1 cellular context compared by ENCODE assay signal in the genomic region with DNA sequence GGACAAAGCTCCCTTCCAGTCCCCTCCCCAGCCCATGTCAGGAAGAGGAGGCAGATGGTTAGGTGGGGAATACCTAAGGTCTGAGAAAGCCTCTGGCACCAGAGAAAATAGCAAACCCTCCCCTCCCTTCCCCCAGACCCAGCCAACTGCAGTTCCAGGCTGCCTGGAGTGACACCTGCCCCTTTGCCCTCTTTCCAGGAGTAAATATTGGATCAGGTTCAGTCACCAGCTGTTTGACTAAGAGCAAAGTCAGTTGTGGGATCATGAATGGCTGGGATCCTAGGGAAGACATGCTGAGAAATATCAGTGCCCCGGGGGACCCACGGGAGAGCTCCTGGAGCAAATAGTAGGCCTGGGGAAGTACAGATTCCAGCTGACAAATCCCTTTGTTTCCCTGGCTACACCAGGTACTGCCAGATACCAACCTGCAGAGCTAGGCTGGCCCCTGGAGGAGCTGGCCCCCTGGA.
A peak's percentile ranks its signal among the peaks of the same experiment; 100 is the strongest.
TF ChIP-seq lines count a peak whose summit lies in the region.

No MANE protein-coding gene starts in this region.

TF ChIP-seq in HepG2, 621 proteins besides CTCF, POLR2A, EP300 and RAD21 (continued from another document and continues in another):
- TF ChIP-seq ZNF142 (CRISPR knock-in tag; IDR thresholded peaks at IDR 0.05): no peak
- TF ChIP-seq, protein P1, sequence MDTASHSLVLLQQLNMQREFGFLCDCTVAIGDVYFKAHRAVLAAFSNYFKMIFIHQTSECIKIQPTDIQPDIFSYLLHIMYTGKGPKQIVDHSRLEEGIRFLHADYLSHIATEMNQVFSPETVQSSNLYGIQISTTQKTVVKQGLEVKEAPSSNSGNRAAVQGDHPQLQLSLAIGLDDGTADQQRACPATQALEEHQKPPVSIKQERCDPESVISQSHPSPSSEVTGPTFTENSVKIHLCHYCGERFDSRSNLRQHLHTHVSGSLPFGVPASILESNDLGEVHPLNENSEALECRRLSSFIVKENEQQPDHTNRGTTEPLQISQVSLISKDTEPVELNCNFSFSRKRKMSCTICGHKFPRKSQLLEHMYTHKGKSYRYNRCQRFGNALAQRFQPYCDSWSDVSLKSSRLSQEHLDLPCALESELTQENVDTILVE (CRISPR knock-in tag; IDR thresholded peaks at IDR 0.05): no peak
- no peak for TF ChIP-seq XBP1 (CRISPR knock-in tag; IDR thresholded peaks at IDR 0.05)
- no peak for TF ChIP-seq ZNF367 (CRISPR knock-in tag; IDR thresholded peaks at IDR 0.05; ENCODE audit: borderline replicate concordance)
- TF ChIP-seq CC2D1A (CRISPR knock-in tag; IDR thresholded peaks at IDR 0.05): no peak
- no peak for TF ChIP-seq CHCHD3 (CRISPR knock-in tag; IDR thresholded peaks at IDR 0.05)
- TF ChIP-seq NFIC (IDR thresholded peaks at IDR 0.05; ENCODE audit: low read length): 0 out of 2 replicates have a peak, but pooled peaks have one; percentile 27
- TF ChIP-seq ZNF577 (CRISPR knock-in tag; IDR thresholded peaks at IDR 0.05; ENCODE audit: borderline replicate concordance, low read depth): no peak
- TF ChIP-seq, protein P2, sequence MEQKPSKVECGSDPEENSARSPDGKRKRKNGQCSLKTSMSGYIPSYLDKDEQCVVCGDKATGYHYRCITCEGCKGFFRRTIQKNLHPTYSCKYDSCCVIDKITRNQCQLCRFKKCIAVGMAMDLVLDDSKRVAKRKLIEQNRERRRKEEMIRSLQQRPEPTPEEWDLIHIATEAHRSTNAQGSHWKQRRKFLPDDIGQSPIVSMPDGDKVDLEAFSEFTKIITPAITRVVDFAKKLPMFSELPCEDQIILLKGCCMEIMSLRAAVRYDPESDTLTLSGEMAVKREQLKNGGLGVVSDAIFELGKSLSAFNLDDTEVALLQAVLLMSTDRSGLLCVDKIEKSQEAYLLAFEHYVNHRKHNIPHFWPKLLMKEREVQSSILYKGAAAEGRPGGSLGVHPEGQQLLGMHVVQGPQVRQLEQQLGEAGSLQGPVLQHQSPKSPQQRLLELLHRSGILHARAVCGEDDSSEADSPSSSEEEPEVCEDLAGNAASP (CRISPR knock-in tag; IDR thresholded peaks at IDR 0.05; ENCODE audit: borderline replicate concordance): peak; percentile 96
- no peak for TF ChIP-seq TCF7L2 (IDR thresholded peaks at IDR 0.05; ENCODE audit: low read depth, low read length)
- peak; percentile 80; the same call in 1 of the 2 replicates for TF ChIP-seq NCOR1 (IDR thresholded peaks at IDR 0.05; ENCODE audit: borderline replicate concordance, low read length)
- no peak for TF ChIP-seq POGZ (CRISPR knock-in tag; IDR thresholded peaks at IDR 0.05)
- TF ChIP-seq ZFP82 (CRISPR knock-in tag; IDR thresholded peaks at IDR 0.05; ENCODE audit: borderline replicate concordance): no peak
- TF ChIP-seq FOXP1 (IDR thresholded peaks at IDR 0.05): 0 out of 2 replicates have a peak, but pooled peaks have one; percentile 32
- TF ChIP-seq FOXP1 (CRISPR knock-in tag; IDR thresholded peaks at IDR 0.05): peak; percentile 56; the same call in 1 of the 2 replicates
- TF ChIP-seq, protein P3, sequence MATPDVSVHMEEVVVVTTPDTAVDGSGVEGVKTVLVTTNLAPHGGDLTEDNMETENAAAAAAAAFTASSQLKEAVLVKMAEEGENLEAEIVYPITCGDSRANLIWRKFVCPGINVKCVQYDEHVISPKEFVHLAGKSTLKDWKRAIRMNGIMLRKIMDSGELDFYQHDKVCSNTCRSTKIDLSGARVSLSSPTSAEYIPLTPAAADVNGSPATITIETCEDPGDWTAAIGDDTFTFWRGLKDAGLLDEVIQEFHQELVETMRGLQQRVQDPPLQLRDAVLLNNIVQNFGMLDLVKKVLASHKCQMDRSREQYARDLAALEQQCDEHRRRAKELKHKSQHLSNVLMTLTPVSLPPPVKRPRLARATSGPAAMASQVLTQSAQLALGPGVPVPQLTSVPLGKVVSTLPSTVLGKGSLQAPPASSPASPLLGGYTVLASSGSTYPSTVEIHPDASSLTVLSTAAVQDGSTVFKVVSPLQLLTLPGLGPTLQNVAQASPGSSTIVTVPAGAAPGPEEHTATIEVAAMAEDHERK (CRISPR knock-in tag; IDR thresholded peaks at IDR 0.05; ENCODE audit: low read depth): no peak
- no peak for TF ChIP-seq ATF6 (CRISPR knock-in tag; conservative IDR thresholded peaks at IDR 0.05)
- no peak for TF ChIP-seq ZNF619 (CRISPR knock-in tag; IDR thresholded peaks at IDR 0.05)
- TF ChIP-seq, protein P4, sequence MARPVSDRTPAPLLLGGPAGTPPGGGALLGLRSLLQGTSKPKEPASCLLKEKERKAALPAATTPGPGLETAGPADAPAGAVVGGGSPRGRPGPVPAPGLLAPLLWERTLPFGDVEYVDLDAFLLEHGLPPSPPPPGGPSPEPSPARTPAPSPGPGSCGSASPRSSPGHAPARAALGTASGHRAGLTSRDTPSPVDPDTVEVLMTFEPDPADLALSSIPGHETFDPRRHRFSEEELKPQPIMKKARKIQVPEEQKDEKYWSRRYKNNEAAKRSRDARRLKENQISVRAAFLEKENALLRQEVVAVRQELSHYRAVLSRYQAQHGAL (CRISPR knock-in tag; IDR thresholded peaks at IDR 0.05; ENCODE audit: not compliant biosample characterization): no peak
- no peak for TF ChIP-seq NFE2 (CRISPR knock-in tag; IDR thresholded peaks at IDR 0.05)
- TF ChIP-seq ARID3A (IDR thresholded peaks at IDR 0.05; ENCODE audit: low read depth, low read length): 0 out of 2 replicates have a peak, but pooled peaks have one; percentile 31
- TF ChIP-seq TFAP4 (IDR thresholded peaks at IDR 0.05; ENCODE audit: borderline replicate concordance, low read depth): peak; percentile 99
- no peak for TF ChIP-seq ATRX (CRISPR knock-in tag; IDR thresholded peaks at IDR 0.05; ENCODE audit: borderline replicate concordance)
- TF ChIP-seq MIER3 (CRISPR knock-in tag; IDR thresholded peaks at IDR 0.05; ENCODE audit: borderline replicate concordance): peak; percentile 88; the same call in 1 of the 2 replicates
- no peak for TF ChIP-seq ZNF672 (CRISPR knock-in tag; IDR thresholded peaks at IDR 0.05)
- TF ChIP-seq RCOR2 (CRISPR knock-in tag; IDR thresholded peaks at IDR 0.05): no peak
- no peak for TF ChIP-seq CENPT (CRISPR knock-in tag; IDR thresholded peaks at IDR 0.05; ENCODE audit: low read depth)
- no peak for TF ChIP-seq ZNF674 (CRISPR knock-in tag; IDR thresholded peaks at IDR 0.05; ENCODE audit: low read depth)
- TF ChIP-seq HBP1 (CRISPR knock-in tag; IDR thresholded peaks at IDR 0.05; ENCODE audit: low read depth): no peak
- 0 out of 2 replicates have a peak, but pooled peaks have one; percentile 50 for TF ChIP-seq TBX2 (CRISPR knock-in tag; IDR thresholded peaks at IDR 0.05; ENCODE audit: borderline replicate concordance)
- no peak for TF ChIP-seq PHB2 (IDR thresholded peaks at IDR 0.05; ENCODE audit: partially characterized antibody)
- no peak for TF ChIP-seq IRF1 (CRISPR knock-in tag; IDR thresholded peaks at IDR 0.05; ENCODE audit: low read depth)
- 0 out of 2 replicates have a peak, but pooled peaks have one; percentile 37 for TF ChIP-seq ZSCAN25 (CRISPR knock-in tag; IDR thresholded peaks at IDR 0.05)
- no peak for TF ChIP-seq SETDB1 (CRISPR knock-in tag; IDR thresholded peaks at IDR 0.05; ENCODE audit: borderline replicate concordance)
